ENCODE assay signal across 22 cellular contexts in genomic region chr21:40717008-40717407, GRCh38.
DNase-seq lines count a peak whose midpoint lies in the region; ATAC-seq and TF ChIP-seq lines count a peak whose summit lies in the region.
"Had no signal": no experiment of that assay in that cellular context is flagged by ENCODE, and none has a peak within 500 bp of the region (broad histone marks: within the 10 kb centered on the region; RNA-seq: fewer than 3 reads in every experiment).

No MANE protein-coding gene starts in this region.

- TF ChIP-seq POLR2A in body of pancreas (IDR thresholded peaks at IDR 0.05), result no peak

- TF ChIP-seq CTCF in epithelial cell of esophagus (IDR thresholded peaks at IDR 0.05; ENCODE audit: insufficient read depth, low read depth, low read length, missing control alignments) (no peak), body of pancreas (IDR thresholded peaks at IDR 0.05) (no peak)

- peak; percentile 14 for DNase-seq in DMS153 (lab: John Stamatoyannopoulos, UW)
- DNase-seq in DMS153 treated with DMSO at 0.1 percent for 48 hours (lab: John Stamatoyannopoulos, UW; ENCODE audit: unreplicated experiment), result no peak
- peak; percentile 48 for DNase-seq in NCI-H146 (lab: John Stamatoyannopoulos, UW)
- peak; percentile 66 for DNase-seq in NCI-H2227 (lab: John Stamatoyannopoulos, UW; ENCODE audit: unreplicated experiment)
- peak; percentile 35 for DNase-seq in epithelial cell of esophagus (ENCODE audit: low read depth)
- DNase-seq in body of pancreas, result no peak
- DNase-seq in activated naive CD8-positive, alpha-beta T cell treated with anti-CD3 and anti-CD28 coated beads for 36 hours, result no peak
- DNase-seq in activated naive CD4-positive, alpha-beta T cell treated with anti-CD3 and anti-CD28 coated beads, Interleukin-2, amount 50 U/mL, for 72 hours (ENCODE audit: low spot score in 2 of 2), result no peak
- DNase-seq: 8988T; activated CD4-positive, alpha-beta T cell treated with anti-CD3 and anti-CD28 coated beads, Interleukin-2, amount 50 U/mL, for 1 hour; activated CD8-positive, alpha-beta memory T cell treated with anti-CD3 and anti-CD28 coated beads, Interleukin-2, amount 50 U/mL, for 4 hours; activated effector memory CD4-positive, alpha-beta T cell treated with Interleukin-2 at 50 U/mL for 16 hours; effector CD8-positive, alpha-beta T cell; hypothalamus; left ventricle myocardium superior; SK-N-SH; stimulated activated CD4-positive, alpha-beta T cell treated with anti-CD3 and anti-CD28 coated beads, Interleukin-4, amount 100 ng/mL, for 24 hours; stimulated activated naive CD4-positive, alpha-beta T cell treated with Interleukin-2 at 50 U/mL for 16 hours had no signal

- no peaks in the 10 kb centered on the region for H3K36me3 ChIP-seq in body of pancreas (replicated peaks in 1 of 2; ENCODE audit: insufficient read depth in 1 of 2, low read depth in 2 of 2)

- no peaks in the 10 kb centered on the region for H3K27me3 Mint-ChIP-seq in activated naive CD8-positive, alpha-beta T cell treated with anti-CD3 and anti-CD28 coated beads for 36 hours
- H3K27me3 Mint-ChIP-seq: IgD-negative memory B cell; natural killer cell treated with Interleukin-12 subunit alpha and Interleukin-12 subunit beta and Interleukin-15 and Interleukin-18, amount 100 ng/mL, for 72 hours had no signal

- WGBS in body of pancreas, 2 donors, result 58 to 59% methylated on average over 3 of the region's 3 CpGs

- H3K4me1 ChIP-seq in body of pancreas, result no peaks in the 10 kb centered on the region

- no peak overlapping the region for H3K4me3 Mint-ChIP-seq in activated naive CD8-positive, alpha-beta T cell treated with anti-CD3 and anti-CD28 coated beads for 36 hours
- H3K4me3 Mint-ChIP-seq: brain; IgD-negative memory B cell; natural killer cell treated with Interleukin-12 subunit alpha and Interleukin-12 subunit beta and Interleukin-15 and Interleukin-18, amount 100 ng/mL, for 72 hours had no signal

- no peak overlapping the region for H3K27ac Mint-ChIP-seq in activated naive CD8-positive, alpha-beta T cell treated with anti-CD3 and anti-CD28 coated beads for 36 hours
- no peak overlapping the region for H3K27ac Mint-ChIP-seq in activated naive CD4-positive, alpha-beta T cell treated with anti-CD3 and anti-CD28 coated beads, Interleukin-2, amount 50 U/mL, for 72 hours
- H3K27ac Mint-ChIP-seq: IgD-negative memory B cell; natural killer cell treated with Interleukin-12 subunit alpha and Interleukin-12 subunit beta and Interleukin-15 and Interleukin-18, amount 100 ng/mL, for 72 hours had no signal

- H3K4me3 ChIP-seq in epithelial cell of esophagus (ENCODE audit: low read length), result no peak overlapping the region
- no peak overlapping the region for H3K4me3 ChIP-seq in body of pancreas

- peaks cover 8% of the 10 kb centered on the region for H3K9me3 Mint-ChIP-seq in activated naive CD8-positive, alpha-beta T cell treated with anti-CD3 and anti-CD28 coated beads for 36 hours
- peaks cover 11 to 18% of the 10 kb centered on the region in 2 donors for H3K9me3 Mint-ChIP-seq in activated naive CD4-positive, alpha-beta T cell treated with anti-CD3 and anti-CD28 coated beads, Interleukin-2, amount 50 U/mL, for 72 hours

- H3K4me1 Mint-ChIP-seq in activated naive CD8-positive, alpha-beta T cell treated with anti-CD3 and anti-CD28 coated beads for 36 hours, result no peaks in the 10 kb centered on the region
- H3K4me1 Mint-ChIP-seq: IgD-negative memory B cell had no signal

- intact Hi-C loops in body of pancreas (cut with DNase I), result no loop called here

- H3K27me3 ChIP-seq in body of pancreas, result no peaks in the 10 kb centered on the region

- H3K36me3 Mint-ChIP-seq in activated naive CD8-positive, alpha-beta T cell treated with anti-CD3 and anti-CD28 coated beads for 36 hours, result no peaks in the 10 kb centered on the region
- no peaks in the 10 kb centered on the region for H3K36me3 Mint-ChIP-seq in activated naive CD4-positive, alpha-beta T cell treated with anti-CD3 and anti-CD28 coated beads, Interleukin-2, amount 50 U/mL, for 72 hours
- H3K36me3 Mint-ChIP-seq: IgD-negative memory B cell; natural killer cell treated with Interleukin-12 subunit alpha and Interleukin-12 subunit beta and Interleukin-15 and Interleukin-18, amount 100 ng/mL, for 72 hours had no signal

- ATAC-seq in body of pancreas, result no peak
- no peak for ATAC-seq in activated naive CD4-positive, alpha-beta T cell treated with anti-CD3 and anti-CD28 coated beads, Interleukin-2, amount 50 U/mL, for 72 hours
- ATAC-seq: esophagus mucosa; left ventricle myocardium superior; natural killer cell treated with Interleukin-12 subunit alpha and Interleukin-12 subunit beta and Interleukin-15 and Interleukin-18, amount 100 ng/mL, for 72 hours had no signal

- H3K9me3 ChIP-seq in body of pancreas, result no peaks in the 10 kb centered on the region

- no peak overlapping the region for H3K27ac ChIP-seq in body of pancreas

Comparison
In these comparisons a context has a peak if more than half of its experiments do, and no peak if none do; other contexts are left out.
1. DNase-seq: peak in DMS153 (single experiment), NCI-H146 (single experiment), NCI-H2227 (single experiment) and epithelial cell of esophagus (single experiment); none in DMS153 treated with DMSO at 0.1 percent for 48 hours (single experiment), body of pancreas (0 of 4), activated naive CD8-positive, alpha-beta T cell treated with anti-CD3 and anti-CD28 coated beads for 36 hours (single experiment) and activated naive CD4-positive, alpha-beta T cell treated with anti-CD3 and anti-CD28 coated beads, Interleukin-2, amount 50 U/mL, for 72 hours (0 of 2).